19 cellular contexts compared by ENCODE assay signal in genomic region chr17:16212793-16213192, GRCh38. TPM values are rescaled to one million over a fixed set of nuclear protein-coding genes. Genes with fewer than 3 reads are reported as not detected.
A peak's percentile ranks its signal among the peaks of the same experiment; 100 is the strongest.
DNase-seq lines count a peak whose midpoint lies in the region; ATAC-seq and TF ChIP-seq lines count a peak whose summit lies in the region.
"Had no signal": no experiment of that assay in that cellular context is flagged by ENCODE, and none has a peak within 500 bp of the region (broad histone marks: within the 10 kb centered on the region; RNA-seq: fewer than 3 reads in every experiment).

No MANE protein-coding gene starts in this region.

- no peak overlapping the region for H3K4me2 ChIP-seq in GM23338

- no peaks in the 10 kb centered on the region for H3K27me3 ChIP-seq in GM23338 (ENCODE audit: insufficient read depth)
- H3K27me3 ChIP-seq: BE2C, vagina had no signal

- H3K27me3 Mint-ChIP-seq in GM23338 (ENCODE audit: insufficient read depth, low read depth, poor library complexity) (peaks cover 5% of the 10 kb centered on the region), memory B cell (no peaks in the 10 kb centered on the region)

- H3K9me2 ChIP-seq in GM23338 (ENCODE audit: insufficient read depth): no peaks in the 10 kb centered on the region

- H3K79me2 ChIP-seq in GM23338 (replicated peaks; ENCODE audit: insufficient read depth): peaks cover 82% of the 10 kb centered on the region

- H3K36me3 Mint-ChIP-seq in GM23338 (ENCODE audit: low read depth) (no peaks in the 10 kb centered on the region), memory B cell (no peaks in the 10 kb centered on the region)

- no peak overlapping the region for H3K4me3 ChIP-seq in GM23338

- H3K27ac ChIP-seq in C4-2B (peak overlapping the region; percentile 75), GM23338 (ENCODE audit: low read depth) (no peak overlapping the region), VCaP (peak overlapping the region; percentile 98)
- H3K27ac ChIP-seq: skin epidermis, vagina had no signal

- H3K27ac Mint-ChIP-seq in GM23338: no peak overlapping the region
- H3K27ac Mint-ChIP-seq in memory B cell: peak overlapping the region; percentile 94

- no peak for ATAC-seq in GM23338
- ATAC-seq in memory B cell (ENCODE audit: low read depth): no peak
- ATAC-seq in GM19397 (IDR thresholded peaks at IDR 0.05; ENCODE audit: unreplicated experiment): no peak
- no peak for ATAC-seq in HG02970 (IDR thresholded peaks at IDR 0.05; ENCODE audit: low FRiP score, unreplicated experiment)
- ATAC-seq: K562, SK-N-SH treated with all-trans-retinoic acid at 6 μM for 48 hours had no signal

- no peak for DNase-seq in GM23338 (ENCODE audit: low spot score)
- no peak for DNase-seq in memory B cell (ENCODE audit: low spot score in 2 of 2)
- DNase-seq in SKM-1 treated with dmso at 0.1 percent for 144 hours (lab: John Stamatoyannopoulos, UW; ENCODE audit: unreplicated experiment): no peak
- DNase-seq in putamen (ENCODE audit: low spot score): no peak
- DNase-seq: activated CD8-positive, alpha-beta memory T cell treated with anti-CD3 and anti-CD28 coated beads, Interleukin-2, amount 50 U/mL, for 48 hours; amygdala; BE2C; HCEC 1CT; head of caudate nucleus; NCI-H1417; NCI-H226 had no signal

- no peaks in the 10 kb centered on the region for H3K36me3 ChIP-seq in GM23338 (ENCODE audit: insufficient read depth)
- H3K36me3 ChIP-seq: vagina had no signal

- H4K20me1 ChIP-seq in GM23338 (replicated peaks; ENCODE audit: insufficient read depth): peaks cover 28% of the 10 kb centered on the region

- H3K4me3 Mint-ChIP-seq in GM23338 (peak overlapping the region; percentile 27; the same call in 1 of the 3 replicates), memory B cell (no peak overlapping the region)

- peaks cover 11% of the 10 kb centered on the region for H3K4me1 ChIP-seq in GM23338 (ENCODE audit: insufficient read depth)
- H3K4me1 ChIP-seq: BE2C had no signal

- H3K9me3 Mint-ChIP-seq in GM23338 (no peaks in the 10 kb centered on the region), memory B cell (no peaks in the 10 kb centered on the region)

- peaks cover 12% of the 10 kb centered on the region for H3K4me1 Mint-ChIP-seq in GM23338
- H3K4me1 Mint-ChIP-seq in memory B cell: peaks cover 22% of the 10 kb centered on the region

- TF ChIP-seq CTCF in C4-2B (conservative IDR thresholded peaks at IDR 0.05) (no peak), GM23338 (conservative IDR thresholded peaks at IDR 0.05; ENCODE audit: low read depth in 2 of 2) (no peak), VCaP (conservative IDR thresholded peaks at IDR 0.05) (no peak)

- H2AFZ ChIP-seq in GM23338: no peak overlapping the region

- peaks cover 9% of the 10 kb centered on the region; the same call in 1 of the 2 replicates for H3F3A ChIP-seq in GM23338 (replicated peaks; ENCODE audit: low read depth)

TF ChIP-seq in GM23338, 12 proteins besides CTCF, POLR2A, EP300 and RAD21 (continues in another document):
- no peak for TF ChIP-seq STAT1 (IDR thresholded peaks at IDR 0.05; ENCODE audit: unreplicated experiment)
- TF ChIP-seq ZNF331 (CRISPR knock-in tag; IDR thresholded peaks at IDR 0.05; ENCODE audit: low read depth): no peak
- no peak for TF ChIP-seq ZNF114 (CRISPR knock-in tag; IDR thresholded peaks at IDR 0.05)
- no peak for TF ChIP-seq JUNB (IDR thresholded peaks at IDR 0.05; ENCODE audit: unreplicated experiment)
- no peak for TF ChIP-seq ZNF462 (CRISPR knock-in tag; IDR thresholded peaks at IDR 0.05)
- no peak for TF ChIP-seq REST (IDR thresholded peaks at IDR 0.05; ENCODE audit: unreplicated experiment)

RNA-seq across cellular contexts. Expression of gene NCOR1, which starts 2.5 kb away (rescaled TPM):
- total RNA-seq in GM23338 (2014; rRNA removed; shearing (Covaris generic)): 79.3 and 102 TPM in 2 replicates
- 93.4 and 132 TPM in 2 replicates for polyA plus RNA-seq in GM23338 (2016; fragmentation: Nextera tagmentation; extraction: Ambion mirVana)

RNA-seq across cellular contexts. Expression of gene PIGL, which starts 4.2 kb away (rescaled TPM):
- 47.3 and 70.1 TPM in 2 replicates for total RNA-seq in GM23338 (2014; rRNA removed; shearing (Covaris generic))
- polyA plus RNA-seq in GM23338 (2016; fragmentation: Nextera tagmentation; extraction: Ambion mirVana): 32.3 and 32.9 TPM in 2 replicates
